ENCODE assay signal across 8 cellular contexts in the genomic region with DNA sequence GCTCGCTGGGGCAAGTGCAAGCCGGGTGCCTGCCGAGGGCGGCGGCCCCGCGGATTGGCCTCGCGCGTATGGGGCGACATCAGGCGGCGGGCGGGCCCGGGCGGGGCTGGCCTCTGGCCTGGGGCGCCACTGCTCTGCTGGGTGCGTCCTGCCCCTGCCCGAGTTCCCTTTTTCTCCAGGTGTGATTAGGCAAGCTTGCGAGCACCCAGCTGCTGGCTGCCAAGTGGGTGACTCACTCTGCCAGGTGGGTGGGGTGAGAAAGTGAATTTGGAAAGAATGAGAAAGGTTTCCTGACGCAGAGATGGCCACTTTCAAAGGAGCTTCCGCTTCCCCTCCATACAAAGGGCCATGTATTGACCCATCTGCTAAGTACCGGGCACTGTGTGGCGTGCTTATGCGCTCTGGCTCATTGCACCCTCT. TPM values are rescaled to one million over a fixed set of nuclear protein-coding genes. Genes with fewer than 3 reads are reported as not detected.
DNase-seq lines count a peak whose midpoint lies in the region; ATAC-seq and TF ChIP-seq lines count a peak whose summit lies in the region.

No MANE protein-coding gene starts in this region.

- H3K27me3 Mint-ChIP-seq in mesothelial cell of epicardium (ENCODE audit: low read depth), result peaks cover 1% of the 10 kb centered on the region

- H3K4me1 Mint-ChIP-seq in mesothelial cell of epicardium, result peaks cover 16% of the 10 kb centered on the region

- no peaks in the 10 kb centered on the region for H3K36me3 Mint-ChIP-seq in mesothelial cell of epicardium

- H3K27ac Mint-ChIP-seq in mesothelial cell of epicardium, result peak overlapping the region; percentile 37

- peak; percentile 99 for TF ChIP-seq EP300 in Ishikawa (IDR thresholded peaks at IDR 0.05; ENCODE audit: borderline replicate concordance)

- H3K9me3 Mint-ChIP-seq in mesothelial cell of epicardium, result peaks cover 25% of the 10 kb centered on the region

- H3K27ac ChIP-seq in colonic mucosa, result peak overlapping the region; percentile 37

- H3K36me3 ChIP-seq in colonic mucosa, result no peaks in the 10 kb centered on the region

- ATAC-seq in HG02759 (IDR thresholded peaks at IDR 0.05; ENCODE audit: unreplicated experiment) (no peak), HG02571 (IDR thresholded peaks at IDR 0.05; ENCODE audit: unreplicated experiment) (no peak)

- TF ChIP-seq CTCF in colonic mucosa (IDR thresholded peaks at IDR 0.05) (no peak), mesothelial cell of epicardium (IDR thresholded peaks at IDR 0.05; ENCODE audit: unreplicated experiment) (no peak)

- H3K4me3 ChIP-seq in colonic mucosa, result no peak overlapping the region

- H3K9me3 ChIP-seq in colonic mucosa, result no peaks in the 10 kb centered on the region

- peak overlapping the region; percentile 28 to 31 for H3K9ac ChIP-seq in colonic mucosa (ENCODE audit: low read depth in 2 of 2, low read length in 2 of 2)

- intact Hi-C loops in colonic mucosa (cut with DNase I) (no loop called here), posterior vena cava (cut with DNase I) (no loop called here)

- no peaks in the 10 kb centered on the region for H3K27me3 ChIP-seq in colonic mucosa

- peak; percentile 19 for TF ChIP-seq RAD21 in Ishikawa (IDR thresholded peaks at IDR 0.05; ENCODE audit: low read depth)

- DNase-seq in CD1c-positive myeloid dendritic cell (ENCODE audit: extremely low spot score) (peak; percentile 33), colonic mucosa (peak; percentile 90), mesothelial cell of epicardium (ENCODE audit: low spot score in 2 of 2, unreplicated experiment in 2 of 2) (no peak), posterior vena cava (ENCODE audit: low spot score) (no peak), hypothalamus (lab: John Stamatoyannopoulos, UW) (no peak)

- no peaks in the 10 kb centered on the region for H3K4me1 ChIP-seq in colonic mucosa

- H3K4me3 Mint-ChIP-seq in mesothelial cell of epicardium, result peak overlapping the region; percentile 30

TF ChIP-seq in Ishikawa, 13 proteins besides CTCF, POLR2A, EP300 and RAD21:
- no peak; the same call in 1 of the 2 replicates for TF ChIP-seq EGR1 (IDR thresholded peaks at IDR 0.05)
- TF ChIP-seq TAF1 (IDR thresholded peaks at IDR 0.05; ENCODE audit: low read depth), result no peak
- TF ChIP-seq ZBTB7A (IDR thresholded peaks at IDR 0.05; ENCODE audit: low read depth), result no peak
- TF ChIP-seq NFIC (IDR thresholded peaks at IDR 0.05), result peak; percentile 98
- peak; percentile 100 for TF ChIP-seq TCF12 (IDR thresholded peaks at IDR 0.05; ENCODE audit: low read depth)
- peak; percentile 73; the same call in 1 of the 2 replicates for TF ChIP-seq YY1 (IDR thresholded peaks at IDR 0.05; ENCODE audit: low read depth)
- TF ChIP-seq, protein P1, sequence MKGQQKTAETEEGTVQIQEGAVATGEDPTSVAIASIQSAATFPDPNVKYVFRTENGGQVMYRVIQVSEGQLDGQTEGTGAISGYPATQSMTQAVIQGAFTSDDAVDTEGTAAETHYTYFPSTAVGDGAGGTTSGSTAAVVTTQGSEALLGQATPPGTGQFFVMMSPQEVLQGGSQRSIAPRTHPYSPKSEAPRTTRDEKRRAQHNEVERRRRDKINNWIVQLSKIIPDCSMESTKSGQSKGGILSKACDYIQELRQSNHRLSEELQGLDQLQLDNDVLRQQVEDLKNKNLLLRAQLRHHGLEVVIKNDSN (IDR thresholded peaks at IDR 0.05), result no peak; the same call in 1 of the 2 replicates
- TF ChIP-seq, protein P2, sequence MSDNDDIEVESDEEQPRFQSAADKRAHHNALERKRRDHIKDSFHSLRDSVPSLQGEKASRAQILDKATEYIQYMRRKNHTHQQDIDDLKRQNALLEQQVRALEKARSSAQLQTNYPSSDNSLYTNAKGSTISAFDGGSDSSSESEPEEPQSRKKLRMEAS (IDR thresholded peaks at IDR 0.05), result peak; percentile 77
- TF ChIP-seq CEBPB (IDR thresholded peaks at IDR 0.05), result peak; percentile 96
- TF ChIP-seq CREB1 (IDR thresholded peaks at IDR 0.05; ENCODE audit: low read depth), result no peak; the same call in 1 of the 2 replicates
- peak; percentile 98 for TF ChIP-seq FOXM1 (IDR thresholded peaks at IDR 0.05; ENCODE audit: borderline replicate concordance, low read depth)
- TF ChIP-seq TEAD4 (IDR thresholded peaks at IDR 0.05), result peak; percentile 92
- TF ChIP-seq, protein P3, sequence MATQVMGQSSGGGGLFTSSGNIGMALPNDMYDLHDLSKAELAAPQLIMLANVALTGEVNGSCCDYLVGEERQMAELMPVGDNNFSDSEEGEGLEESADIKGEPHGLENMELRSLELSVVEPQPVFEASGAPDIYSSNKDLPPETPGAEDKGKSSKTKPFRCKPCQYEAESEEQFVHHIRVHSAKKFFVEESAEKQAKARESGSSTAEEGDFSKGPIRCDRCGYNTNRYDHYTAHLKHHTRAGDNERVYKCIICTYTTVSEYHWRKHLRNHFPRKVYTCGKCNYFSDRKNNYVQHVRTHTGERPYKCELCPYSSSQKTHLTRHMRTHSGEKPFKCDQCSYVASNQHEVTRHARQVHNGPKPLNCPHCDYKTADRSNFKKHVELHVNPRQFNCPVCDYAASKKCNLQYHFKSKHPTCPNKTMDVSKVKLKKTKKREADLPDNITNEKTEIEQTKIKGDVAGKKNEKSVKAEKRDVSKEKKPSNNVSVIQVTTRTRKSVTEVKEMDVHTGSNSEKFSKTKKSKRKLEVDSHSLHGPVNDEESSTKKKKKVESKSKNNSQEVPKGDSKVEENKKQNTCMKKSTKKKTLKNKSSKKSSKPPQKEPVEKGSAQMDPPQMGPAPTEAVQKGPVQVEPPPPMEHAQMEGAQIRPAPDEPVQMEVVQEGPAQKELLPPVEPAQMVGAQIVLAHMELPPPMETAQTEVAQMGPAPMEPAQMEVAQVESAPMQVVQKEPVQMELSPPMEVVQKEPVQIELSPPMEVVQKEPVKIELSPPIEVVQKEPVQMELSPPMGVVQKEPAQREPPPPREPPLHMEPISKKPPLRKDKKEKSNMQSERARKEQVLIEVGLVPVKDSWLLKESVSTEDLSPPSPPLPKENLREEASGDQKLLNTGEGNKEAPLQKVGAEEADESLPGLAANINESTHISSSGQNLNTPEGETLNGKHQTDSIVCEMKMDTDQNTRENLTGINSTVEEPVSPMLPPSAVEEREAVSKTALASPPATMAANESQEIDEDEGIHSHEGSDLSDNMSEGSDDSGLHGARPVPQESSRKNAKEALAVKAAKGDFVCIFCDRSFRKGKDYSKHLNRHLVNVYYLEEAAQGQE (IDR thresholded peaks at IDR 0.05; ENCODE audit: low read depth), result no peak
TF ChIP-seq in Ishikawa: peak in this region for 7.

RNA-seq across cellular contexts. Expression of a gene that starts 32.5 kb away (rescaled TPM):
- total RNA-seq in colonic mucosa, result 10 to 100 TPM; 39.1 to 62.3 TPM
- 0.96 to 1.6 TPM (median 1.2 TPM) in 3 replicates for total RNA-seq in mesothelial cell of epicardium
- not detected for total RNA-seq in posterior vena cava

RNA-seq across cellular contexts. Expression of a gene that starts 56.9 kb away (rescaled TPM):
- under 1 TPM; 0.37 to 0.96 TPM for total RNA-seq in colonic mucosa
- total RNA-seq in mesothelial cell of epicardium, result not detected in 3 replicates
- 1 to 10 TPM in 1 of 2 donors, under 1 TPM in 1; 0.52 to 1.8 TPM for total RNA-seq in posterior vena cava

Comparison
In these comparisons a context has a peak if more than half of its experiments do, and no peak if none do; other contexts are left out.
1. DNase-seq: peak in CD1c-positive myeloid dendritic cell (single experiment) and colonic mucosa (single experiment); none in mesothelial cell of epicardium (0 of 2), posterior vena cava (single experiment) and hypothalamus (0 of 51).
2. RNA of a gene that starts 32.5 kb away (total RNA-seq): 39.1 to 62.3 TPM in colonic mucosa; 0.96 to 1.6 TPM in mesothelial cell of epicardium and not detected in posterior vena cava; every median in the first group is over 10 times any median in the second.